ENCODE assay signal across 20 cellular contexts in the genomic region with DNA sequence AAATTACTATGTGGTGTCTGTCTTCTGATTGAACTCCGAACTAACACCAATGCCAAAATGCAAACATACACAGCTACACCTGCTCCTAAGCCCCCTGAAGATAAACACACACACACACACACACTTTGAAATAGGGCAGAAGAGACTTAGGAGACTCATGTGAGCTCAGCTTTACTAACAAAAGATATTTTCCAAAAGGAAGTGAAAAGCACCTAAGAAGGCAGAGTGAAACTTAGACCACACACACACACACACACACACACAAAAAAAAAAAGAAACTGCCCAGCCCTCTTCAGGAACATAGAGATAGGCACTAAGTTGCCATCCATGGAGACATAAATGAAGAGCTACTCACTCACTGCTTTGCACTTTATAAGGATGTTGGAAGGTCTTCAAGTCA. TPM values are rescaled to one million over a fixed set of nuclear protein-coding genes. Genes with fewer than 3 reads are reported as not detected.
DNase-seq lines count a peak whose midpoint lies in the region; ATAC-seq lines count a peak whose summit lies in the region.
"Had no signal": no experiment of that assay in that cellular context is flagged by ENCODE, and none has a peak within 500 bp of the region (broad histone marks: within the 10 kb centered on the region; RNA-seq: fewer than 3 reads in every experiment).

No MANE protein-coding gene starts in this region.

- no peak overlapping the region for H3K4me3 ChIP-seq in Karpas-422 (ENCODE audit: low read length)
- H3K4me3 ChIP-seq in effector memory CD4-positive, alpha-beta T cell (ENCODE audit: insufficient read depth, low read depth, low read length, poor library complexity, severe bottlenecking) = no peak overlapping the region
- H3K4me3 ChIP-seq: HAP-1 had no signal

- no peak for DNase-seq in stimulated activated naive CD8-positive, alpha-beta T cell treated with anti-CD3 and anti-CD28 coated beads, Interleukin-15, amount 100 ng/mL, for 72 hours
- no peak for DNase-seq in stimulated activated naive CD8-positive, alpha-beta T cell treated with anti-CD3 and anti-CD28 coated beads, Interleukin-15, Interleukin-2, amounts not matched to agents 100 U/mL and 50 U/mL, for 24 hours
- DNase-seq in Karpas-422 = peak; percentile 42
- no peak for DNase-seq in effector memory CD4-positive, alpha-beta T cell
- DNase-seq in medulla oblongata (ENCODE audit: extremely low spot score) = no peak
- DNase-seq: Calu3; CD4-positive, alpha-beta T cell; DMS79; NCI-H1105; NCI-H1694 treated with DMSO at 0.1 percent for 48 hours; NCI-H345; T-helper 2 cell had no signal

- peaks cover 59% of the 10 kb centered on the region for H3K4me1 ChIP-seq in Karpas-422 (ENCODE audit: low read length)
- no peaks in the 10 kb centered on the region for H3K4me1 ChIP-seq in effector memory CD4-positive, alpha-beta T cell (ENCODE audit: control insufficient read depth, insufficient read depth, low read length, poor library complexity, severe bottlenecking)

- H3K27ac ChIP-seq in Karpas-422 (ENCODE audit: low read length) = no peak overlapping the region
- no peak overlapping the region for H3K27ac ChIP-seq in effector memory CD4-positive, alpha-beta T cell (ENCODE audit: insufficient read depth, low read length, poor library complexity, severe bottlenecking)
- H3K27ac ChIP-seq: 22Rv1, KMS-11, RWPE1 had no signal

- no peak for ATAC-seq in stimulated activated naive CD8-positive, alpha-beta T cell treated with anti-CD3 and anti-CD28 coated beads, Interleukin-15, amount 100 ng/mL, for 72 hours
- ATAC-seq in stimulated activated naive CD8-positive, alpha-beta T cell treated with anti-CD3 and anti-CD28 coated beads, Interleukin-15, Interleukin-2, amounts not matched to agents 100 U/mL and 50 U/mL, for 24 hours = no peak
- peak; percentile 49 for ATAC-seq in GM21529 (IDR thresholded peaks at IDR 0.05; ENCODE audit: unreplicated experiment)
- ATAC-seq in HG02884 (IDR thresholded peaks at IDR 0.05; ENCODE audit: unreplicated experiment) = no peak
- no peak for ATAC-seq in HG03175 (IDR thresholded peaks at IDR 0.05; ENCODE audit: unreplicated experiment)

- H4K20me1 ChIP-seq in Karpas-422 (ENCODE audit: insufficient read depth, low read depth, low read length) = no peaks in the 10 kb centered on the region

- no peaks in the 10 kb centered on the region for H3K27me3 ChIP-seq in Karpas-422 (ENCODE audit: low read length)
- peaks cover 5% of the 10 kb centered on the region for H3K27me3 ChIP-seq in effector memory CD4-positive, alpha-beta T cell (replicated peaks; ENCODE audit: control insufficient read depth, insufficient read depth, low read length, poor library complexity, severe bottlenecking)

- H3K27ac Mint-ChIP-seq in stimulated activated naive CD8-positive, alpha-beta T cell treated with anti-CD3 and anti-CD28 coated beads, Interleukin-15, amount 100 ng/mL, for 72 hours = peak overlapping the region; percentile 30 to 80
- H3K27ac Mint-ChIP-seq: B cell; CD4-positive, alpha-beta T cell had no signal

- no peaks in the 10 kb centered on the region for H3K4me1 Mint-ChIP-seq in stimulated activated naive CD8-positive, alpha-beta T cell treated with anti-CD3 and anti-CD28 coated beads, Interleukin-15, amount 100 ng/mL, for 72 hours
- H3K4me1 Mint-ChIP-seq: B cell had no signal

- H3K79me2 ChIP-seq in Karpas-422 (ENCODE audit: low read length) = no peaks in the 10 kb centered on the region

- H3K4me3 Mint-ChIP-seq in stimulated activated naive CD8-positive, alpha-beta T cell treated with anti-CD3 and anti-CD28 coated beads, Interleukin-15, amount 100 ng/mL, for 72 hours = no peak overlapping the region
- H3K4me3 Mint-ChIP-seq: B cell; CD4-positive, alpha-beta T cell had no signal

- H3K9ac ChIP-seq in Karpas-422 (ENCODE audit: low read length) = no peak overlapping the region
- H3K9ac ChIP-seq: KMS-11 had no signal

- H3K9me2 ChIP-seq in Karpas-422 (replicated peaks; ENCODE audit: insufficient read depth, low read length) = no peaks in the 10 kb centered on the region

- no peaks in the 10 kb centered on the region for H3K36me3 ChIP-seq in Karpas-422 (ENCODE audit: insufficient read depth, low read length)
- no peaks in the 10 kb centered on the region for H3K36me3 ChIP-seq in effector memory CD4-positive, alpha-beta T cell (ENCODE audit: control insufficient read depth, insufficient read depth, low read length)
- H3K36me3 ChIP-seq: HAP-1 had no signal

- H3K4me2 ChIP-seq in Karpas-422 (ENCODE audit: low read depth, low read length, poor library complexity, severe bottlenecking) = no peak overlapping the region
- H3K4me2 ChIP-seq: KMS-11 had no signal

- H3K9me3 ChIP-seq in Karpas-422 (ENCODE audit: low read length) = no peaks in the 10 kb centered on the region
- no peaks in the 10 kb centered on the region for H3K9me3 ChIP-seq in effector memory CD4-positive, alpha-beta T cell (ENCODE audit: control insufficient read depth, low read length)
- H3K9me3 ChIP-seq: HAP-1 had no signal

- H2AFZ ChIP-seq in Karpas-422 (ENCODE audit: low read length) = no peak overlapping the region

- H3K9me3 Mint-ChIP-seq in stimulated activated naive CD8-positive, alpha-beta T cell treated with anti-CD3 and anti-CD28 coated beads, Interleukin-15, amount 100 ng/mL, for 72 hours = no peaks in the 10 kb centered on the region
- H3K9me3 Mint-ChIP-seq: CD4-positive, alpha-beta T cell had no signal

- H3K27me3 Mint-ChIP-seq in stimulated activated naive CD8-positive, alpha-beta T cell treated with anti-CD3 and anti-CD28 coated beads, Interleukin-15, amount 100 ng/mL, for 72 hours = peaks cover 38% of the 10 kb centered on the region

RNA-seq across cellular contexts. Expression of gene APC, which starts 45.2 kb away (rescaled TPM):
- total RNA-seq in Karpas-422 (2014; rRNA removed; shearing (Covaris generic); ENCODE audit: low replicate concordance) = 76.8 and 103 TPM in 2 replicates
